In genomic region chr13:78603240-78603947, GRCh38 we compare ENCODE assay signal across 1 cellular context.
A peak's percentile ranks its signal among the peaks of the same experiment; 100 is the strongest.
TF ChIP-seq lines count a peak whose summit lies in the region.

Gene POU4F1 (minus strand): TSS chr13:78603552. CDS start chr13:78603326, 226 bp downstream.

TF ChIP-seq in HepG2, 621 proteins besides CTCF, POLR2A, EP300 and RAD21 (continued from another document and continues in another):
- TF ChIP-seq HOMEZ (CRISPR knock-in tag; IDR thresholded peaks at IDR 0.05; ENCODE audit: low read depth) (peak; percentile 16; the same call in 1 of the 2 replicates), UBTF (CRISPR knock-in tag; IDR thresholded peaks at IDR 0.05) (0 out of 2 replicates have a peak, but pooled peaks have one; percentile 33), CHD4 (IDR thresholded peaks at IDR 0.05; ENCODE audit: borderline replicate concordance, low read length) (no peak), ZEB1 (IDR thresholded peaks at IDR 0.05; ENCODE audit: insufficient replicate concordance, low read depth) (peak; percentile 91), HNF1B (CRISPR knock-in tag; IDR thresholded peaks at IDR 0.05) (no peak), ZNF138 (CRISPR knock-in tag; IDR thresholded peaks at IDR 0.05; ENCODE audit: low read depth) (peak; percentile 31; the same call in 1 of the 2 replicates), ZKSCAN1 (IDR thresholded peaks at IDR 0.05; ENCODE audit: low read length) (no peak), ZNF800 (CRISPR knock-in tag; IDR thresholded peaks at IDR 0.05) (peak; percentile 95), FOXO4 (CRISPR knock-in tag; conservative IDR thresholded peaks at IDR 0.05) (no peak), GATAD2A (CRISPR knock-in tag; IDR thresholded peaks at IDR 0.05) (no peak), TFAP4 (IDR thresholded peaks at IDR 0.05; ENCODE audit: borderline replicate concordance, low read depth) (peak; percentile 95), ZNF451 (CRISPR knock-in tag; IDR thresholded peaks at IDR 0.05) (peak; percentile 80; the same call in 1 of the 2 replicates), ZSCAN12 (CRISPR knock-in tag; IDR thresholded peaks at IDR 0.05) (no peak), RARG (CRISPR knock-in tag; IDR thresholded peaks at IDR 0.05; ENCODE audit: low read depth) (no peak), HDAC2 (CRISPR knock-in tag; IDR thresholded peaks at IDR 0.05) (no peak), ZBTB4 (CRISPR knock-in tag; IDR thresholded peaks at IDR 0.05; ENCODE audit: borderline replicate concordance) (no peak), FIP1L1 (IDR thresholded peaks at IDR 0.05; ENCODE audit: borderline replicate concordance, insufficient read depth, low read depth, low read length) (no peak), NFKB2 (CRISPR knock-in tag; IDR thresholded peaks at IDR 0.05; ENCODE audit: borderline replicate concordance) (no peak), NCOR1 (IDR thresholded peaks at IDR 0.05; ENCODE audit: borderline replicate concordance, low read length) (no peak), MEIS1 (CRISPR knock-in tag; IDR thresholded peaks at IDR 0.05; ENCODE audit: borderline replicate concordance) (peak; percentile 63; the same call in 1 of the 2 replicates), SCMH1 (CRISPR knock-in tag; IDR thresholded peaks at IDR 0.05; ENCODE audit: borderline replicate concordance) (no peak), PRDM4 (CRISPR knock-in tag; IDR thresholded peaks at IDR 0.05; ENCODE audit: borderline replicate concordance) (no peak), TCF7L2 (IDR thresholded peaks at IDR 0.05; ENCODE audit: low read depth, low read length) (no peak), CC2D1A (CRISPR knock-in tag; IDR thresholded peaks at IDR 0.05) (no peak), FOXA3 (CRISPR knock-in tag; IDR thresholded peaks at IDR 0.05) (no peak), TFDP2 (CRISPR knock-in tag; IDR thresholded peaks at IDR 0.05) (peak; percentile 69), ZNF331 (CRISPR knock-in tag; IDR thresholded peaks at IDR 0.05) (peak; percentile 51; the same call in 1 of the 2 replicates), SOX6 (IDR thresholded peaks at IDR 0.05) (no peak), SOX6 (CRISPR knock-in tag; IDR thresholded peaks at IDR 0.05) (0 out of 2 replicates have a peak, but pooled peaks have one; percentile 25), ZNF260 (CRISPR knock-in tag; IDR thresholded peaks at IDR 0.05; ENCODE audit: borderline replicate concordance, low read depth) (no peak), MED1 (CRISPR knock-in tag; IDR thresholded peaks at IDR 0.05) (no peak), GPN1 (CRISPR knock-in tag; IDR thresholded peaks at IDR 0.05; ENCODE audit: borderline replicate concordance) (no peak), HOXA5 (CRISPR knock-in tag; IDR thresholded peaks at IDR 0.05) (no peak), SMARCC2 (IDR thresholded peaks at IDR 0.05) (no peak), ZNF879 (CRISPR knock-in tag; IDR thresholded peaks at IDR 0.05) (no peak), ERF (CRISPR knock-in tag; IDR thresholded peaks at IDR 0.05) (0 out of 2 replicates have a peak, but pooled peaks have one; percentile 27), ZFP1 (CRISPR knock-in tag; IDR thresholded peaks at IDR 0.05) (no peak), CBX5 (CRISPR knock-in tag; IDR thresholded peaks at IDR 0.05; ENCODE audit: borderline replicate concordance) (no peak), POGK (CRISPR knock-in tag; conservative IDR thresholded peaks at IDR 0.05) (0 out of 2 replicates have a peak, but pooled peaks have one; percentile 55), NFE2L1 (CRISPR knock-in tag; IDR thresholded peaks at IDR 0.05; ENCODE audit: borderline replicate concordance) (no peak), ZNF180 (CRISPR knock-in tag; IDR thresholded peaks at IDR 0.05; ENCODE audit: borderline replicate concordance, low read depth) (no peak), ZNF597 (CRISPR knock-in tag; IDR thresholded peaks at IDR 0.05) (no peak)
